24 cellular contexts compared by ENCODE assay signal in the genomic region with DNA sequence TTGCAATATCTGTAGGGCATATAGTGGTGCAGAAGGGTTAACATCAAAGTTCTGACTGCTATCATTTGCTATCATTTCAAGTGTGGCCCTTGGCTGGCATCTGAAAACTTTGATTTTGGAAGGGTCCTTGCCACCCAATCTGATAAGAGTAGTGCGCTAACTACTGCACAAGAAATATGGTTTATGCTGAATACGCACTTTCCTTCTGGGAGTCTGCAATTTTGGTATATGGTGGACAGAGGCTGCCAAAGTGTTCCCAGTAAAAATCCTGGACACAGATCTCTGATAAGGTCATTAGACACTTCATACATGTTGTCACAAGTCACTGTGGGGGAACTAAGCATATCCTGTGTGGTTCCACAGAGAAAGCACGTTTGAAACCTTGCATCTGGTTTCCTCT.
DNase-seq lines count a peak whose midpoint lies in the region; ATAC-seq, FAIRE-seq and TF ChIP-seq lines count a peak whose summit lies in the region.
"Had no signal": no experiment of that assay in that cellular context is flagged by ENCODE, and none has a peak within 500 bp of the region (broad histone marks: within the 10 kb centered on the region; RNA-seq: fewer than 3 reads in every experiment).

No MANE protein-coding gene starts in this region.

- CTCF ChIA-PET in HepG2 (lab: Yijun Ruan, JAX; ENCODE audit: low intra/inter-chr PET ratio, low total read pairs) (no interaction called here), IMR-90 (lab: Yijun Ruan, JAX) (no interaction called here)

- no peak overlapping the region for H2BK120ac ChIP-seq in IMR-90 (ENCODE audit: low read depth, low read length)
- H2BK120ac ChIP-seq in trophoblast cell (ENCODE audit: insufficient read depth, low read length, poor library complexity): peak overlapping the region; percentile 60

- no peak overlapping the region for H2BK20ac ChIP-seq in IMR-90 (ENCODE audit: low read depth, low read length)

- in situ Hi-C loops in HepG2 (cut with HindIII; ENCODE audit: extremely low pct_ligation_motif_present, low pct_unique_long_range_greater_than_20kb) (no loop called here), IMR-90 (cut with MboI; ENCODE audit: low sequenced_read_pairs) (no loop called here)

- H3K4me3 ChIP-seq in HepG2 (replicated peaks in 1 of 3; ENCODE audit: insufficient read depth in 1 of 3, low read depth in 2 of 3, low read length in 3 of 3): no peak overlapping the region
- H3K4me3 ChIP-seq in right lobe of liver: no peak overlapping the region
- H3K4me3 ChIP-seq in IMR-90 (ENCODE audit: insufficient read depth, low read depth, low read length): no peak overlapping the region
- no peak overlapping the region for H3K4me3 ChIP-seq in trophoblast cell (ENCODE audit: low read depth, low read length)
- H3K4me3 ChIP-seq: BLaER1 treated with 17β-estradiol and CSF1 and Interleukin-3, amounts not matched to agents 10 nM and 100 nM; GM12878 had no signal

- 33% methylated on average over 3 of the region's 3 CpGs for WGBS in HepG2 (ENCODE audit: low lambda C conversion rate)
- 52% methylated on average over 3 of the region's 3 CpGs for WGBS in right lobe of liver (ENCODE audit: insufficient coverage, low coverage, low lambda C conversion rate, missing lambda C conversion rate)
- no CpG with 5 or more reads among the region's 3 CpGs for WGBS in IMR-90 (ENCODE audit: extremely low coverage in 2 of 2, insufficient read length in 1 of 2), 2 experiments
- no CpG with 5 or more reads among the region's 3 CpGs for WGBS in trophoblast cell (ENCODE audit: extremely low coverage, insufficient coverage, insufficient read length)

- no peak overlapping the region for H4K8ac ChIP-seq in IMR-90 (ENCODE audit: low read depth in 2 of 2, low read length in 2 of 2)
- no peak overlapping the region for H4K8ac ChIP-seq in trophoblast cell (ENCODE audit: low read depth, low read length)

- TF ChIP-seq EP300 in HepG2 (IDR thresholded peaks at IDR 0.05; ENCODE audit: low read depth in 2 of 2, low read length in 2 of 2): no peak
- TF ChIP-seq EP300 in HepG2 (CRISPR knock-in tag; IDR thresholded peaks at IDR 0.05; ENCODE audit: borderline replicate concordance): no peak

- H3K9ac ChIP-seq in HepG2 (ENCODE audit: insufficient read depth, low read depth, low read length) (no peak overlapping the region), IMR-90 (ENCODE audit: low read depth, low read length) (no peak overlapping the region), trophoblast cell (ENCODE audit: low read length) (no peak overlapping the region)
- H3K9ac ChIP-seq: BLaER1 treated with 17β-estradiol and CSF1 and Interleukin-3, amounts not matched to agents 10 nM and 100 nM had no signal

- no peak for DNase-seq in HepG2 (ENCODE audit: low spot score)
- DNase-seq in right lobe of liver: no peak
- no peak for DNase-seq in IMR-90
- DNase-seq in trophoblast cell: no peak
- no peak for DNase-seq in GM19239 (ENCODE audit: insufficient read length, low spot score)
- no peak for DNase-seq in COLO668 (lab: John Stamatoyannopoulos, UW; ENCODE audit: unreplicated experiment)
- DNase-seq: ACHN; BE2C; CD4-positive, alpha-beta T cell; CD8-positive, alpha-beta T cell; COR-L47; DMS 273 treated with DMSO at 0.1 percent for 48 hours; DMS153; DMS53; DMS79; DND-41; EL; GDM1 had no signal

- no peaks in the 10 kb centered on the region for H4K20me1 ChIP-seq in HepG2 (ENCODE audit: insufficient read depth, low read length)
- no peaks in the 10 kb centered on the region for H4K20me1 ChIP-seq in IMR-90 (ENCODE audit: insufficient read depth, low read length)
- H4K20me1 ChIP-seq: BLaER1 treated with 17β-estradiol and CSF1 and Interleukin-3, amounts not matched to agents 10 nM and 100 nM had no signal

- no TSS peak for BruUV-seq in HepG2 (replicated peaks; lab: Mats Ljungman, UMichigan)
- BruUV-seq in IMR-90 (replicated peaks; lab: Mats Ljungman, UMichigan): no TSS peak

- H3K36me3 ChIP-seq in HepG2 (replicated peaks in 1 of 2; ENCODE audit: control insufficient read depth in 1 of 2, insufficient read depth in 2 of 2, low read length in 2 of 2) (no peaks in the 10 kb centered on the region), right lobe of liver (no peaks in the 10 kb centered on the region), IMR-90 (ENCODE audit: control insufficient read depth, insufficient read depth, low read length) (no peaks in the 10 kb centered on the region), trophoblast cell (ENCODE audit: control insufficient read depth in 1 of 2, insufficient read depth in 2 of 2, low read length in 2 of 2) (no peaks in the 10 kb centered on the region)
- H3K36me3 ChIP-seq: BE2C; BLaER1 treated with 17β-estradiol and CSF1 and Interleukin-3, amounts not matched to agents 10 nM and 100 nM had no signal

- no peak overlapping the region for H4K5ac ChIP-seq in IMR-90 (ENCODE audit: low read depth, low read length)

- H2BK5ac ChIP-seq in IMR-90 (ENCODE audit: low read depth, low read length, poor library complexity, severe bottlenecking) (no peak overlapping the region), trophoblast cell (ENCODE audit: low read depth, low read length, poor library complexity) (no peak overlapping the region)

- POLR2A ChIA-PET in HepG2 (lab: Yijun Ruan, JAX): no interaction called here
- POLR2A ChIA-PET in IMR-90 (lab: Charles Lee; ENCODE audit: unreplicated experiment): no interaction called here

- H3K27ac ChIP-seq in HepG2 (ENCODE audit: extremely low read length, insufficient read depth, low read length) (no peak overlapping the region), right lobe of liver (no peak overlapping the region), IMR-90 (ENCODE audit: insufficient read depth, low read length) (no peak overlapping the region), trophoblast cell (ENCODE audit: low read depth, low read length) (no peak overlapping the region)
- H3K27ac ChIP-seq: 22Rv1; BLaER1 treated with 17β-estradiol and CSF1 and Interleukin-3, amounts not matched to agents 10 nM and 100 nM; C4-2B had no signal

- TF ChIP-seq CTCF in HepG2 (CRISPR knock-in tag; IDR thresholded peaks at IDR 0.05) (no peak), right lobe of liver (IDR thresholded peaks at IDR 0.05) (no peak), IMR-90 (conservative IDR thresholded peaks at IDR 0.05; ENCODE audit: low read depth, low read length) (no peak)

- peak overlapping the region; percentile 80 for H2BK12ac ChIP-seq in trophoblast cell (ENCODE audit: low read length)

- H3K79me1 ChIP-seq in IMR-90 (ENCODE audit: low read depth in 1 of 2, low read length in 2 of 2) (no peaks in the 10 kb centered on the region), trophoblast cell (ENCODE audit: low read length) (peaks cover 18% of the 10 kb centered on the region)

- H3K18ac ChIP-seq in IMR-90 (ENCODE audit: low read depth, low read length) (no peak overlapping the region), trophoblast cell (ENCODE audit: low read length) (no peak overlapping the region)

- no peak overlapping the region for H3K23ac ChIP-seq in IMR-90 (ENCODE audit: low read depth, low read length)
- H3K23ac ChIP-seq in trophoblast cell (ENCODE audit: low read length): no peak overlapping the region

- no peak overlapping the region for H2BK15ac ChIP-seq in IMR-90 (ENCODE audit: low read depth, low read length)

- ATAC-seq in HepG2 (no peak), right lobe of liver (no peak), IMR-90 (ENCODE audit: low read depth) (no peak)
- ATAC-seq: CD8-positive, alpha-beta T cell; GM12878 had no signal

- H3K9me3 ChIP-seq in HepG2 (ENCODE audit: low read length): no peaks in the 10 kb centered on the region
- H3K9me3 ChIP-seq in right lobe of liver: no peaks in the 10 kb centered on the region
- no peaks in the 10 kb centered on the region for H3K9me3 ChIP-seq in IMR-90 (ENCODE audit: control insufficient read depth, insufficient read depth, low read length)
- H3K9me3 ChIP-seq in trophoblast cell (ENCODE audit: insufficient read depth, low read depth, low read length): no peaks in the 10 kb centered on the region
- H3K9me3 ChIP-seq: BE2C; BLaER1 treated with 17β-estradiol and CSF1 and Interleukin-3, amounts not matched to agents 10 nM and 100 nM had no signal

- no peak for FAIRE-seq in HepG2 (lab: Jason Lieb, UNC)
- no peak for FAIRE-seq in GM19239 (lab: Jason Lieb, UNC)
- FAIRE-seq: GM12878, GM12892, GM18507 had no signal

- H2AFZ ChIP-seq in HepG2 (ENCODE audit: low read length) (no peak overlapping the region), IMR-90 (replicated peaks; ENCODE audit: low read length, poor library complexity) (no peak overlapping the region), trophoblast cell (ENCODE audit: insufficient read depth, low read length, poor library complexity) (no peak overlapping the region)

- H3K4ac ChIP-seq in IMR-90 (ENCODE audit: low read depth, low read length) (no peak overlapping the region), trophoblast cell (ENCODE audit: low read depth, low read length) (no peak overlapping the region)

- H4K91ac ChIP-seq in IMR-90 (ENCODE audit: insufficient read depth, low read depth, low read length) (no peak overlapping the region), trophoblast cell (ENCODE audit: low read depth, low read length) (peak overlapping the region; percentile 11)

- TF ChIP-seq POLR2A in HepG2 (IDR thresholded peaks at IDR 0.05; ENCODE audit: insufficient read depth in 1 of 2, low read depth in 2 of 2, low read length in 2 of 2) (no peak), right lobe of liver (IDR thresholded peaks at IDR 0.05) (no peak), IMR-90 (IDR thresholded peaks at IDR 0.05; ENCODE audit: low read depth, low read length) (no peak)

- H3K4me2 ChIP-seq in HepG2 (ENCODE audit: low read depth, low read length): no peak overlapping the region
- no peak overlapping the region for H3K4me2 ChIP-seq in IMR-90 (ENCODE audit: low read depth, low read length)
- no peak overlapping the region for H3K4me2 ChIP-seq in trophoblast cell (ENCODE audit: low read length)
- H3K4me2 ChIP-seq: BLaER1 treated with 17β-estradiol and CSF1 and Interleukin-3, amounts not matched to agents 10 nM and 100 nM had no signal

- dilution Hi-C loops in IMR-90 (cut with HindIII; ENCODE audit: low sequenced_read_pairs, unreplicated experiment): no loop called here

- H3K27me3 ChIP-seq in HepG2 (ENCODE audit: control insufficient read depth in 1 of 2, insufficient read depth in 2 of 2, low read length in 2 of 2): no peaks in the 10 kb centered on the region
- H3K27me3 ChIP-seq in right lobe of liver: no peaks in the 10 kb centered on the region
- H3K27me3 ChIP-seq in IMR-90 (ENCODE audit: control insufficient read depth, insufficient read depth, low read length): peaks cover 2% of the 10 kb centered on the region
- no peaks in the 10 kb centered on the region for H3K27me3 ChIP-seq in trophoblast cell (ENCODE audit: insufficient read depth, low read length)
- H3K27me3 ChIP-seq: BE2C; BLaER1 treated with 17β-estradiol and CSF1 and Interleukin-3, amounts not matched to agents 10 nM and 100 nM had no signal

- no peak overlapping the region for H3K56ac ChIP-seq in IMR-90 (ENCODE audit: extremely low read depth, insufficient read depth, low read length)

- no peaks in the 10 kb centered on the region for H3K79me2 ChIP-seq in HepG2 (ENCODE audit: insufficient read depth, low read length)
- H3K79me2 ChIP-seq in trophoblast cell (ENCODE audit: control insufficient read depth, insufficient read depth, low read length, poor library complexity): peaks cover 4% of the 10 kb centered on the region

- H4K12ac ChIP-seq in trophoblast cell (ENCODE audit: low read depth, low read length): no peak overlapping the region

- no peaks in the 10 kb centered on the region for H3K4me1 ChIP-seq in HepG2 (ENCODE audit: insufficient read depth, low read length)
- no peaks in the 10 kb centered on the region for H3K4me1 ChIP-seq in right lobe of liver
- no peaks in the 10 kb centered on the region for H3K4me1 ChIP-seq in IMR-90 (ENCODE audit: control insufficient read depth, insufficient read depth, low read length)
- H3K4me1 ChIP-seq in trophoblast cell (ENCODE audit: control insufficient read depth in 1 of 2, insufficient read depth in 2 of 2, low read length in 2 of 2): peaks cover 10 to 12% of the 10 kb centered on the region in 2 experiments
- H3K4me1 ChIP-seq: BE2C had no signal

- no peaks in the 10 kb centered on the region for H3K9me1 ChIP-seq in IMR-90 (ENCODE audit: insufficient read depth, low read length)

- H3K14ac ChIP-seq in IMR-90 (replicated peaks; ENCODE audit: low read depth, low read length): no peak overlapping the region
- H3K14ac ChIP-seq in trophoblast cell (ENCODE audit: low read length): no peak overlapping the region

- H2AK5ac ChIP-seq in IMR-90 (ENCODE audit: low read depth, low read length) (no peak overlapping the region), trophoblast cell (ENCODE audit: low read length) (peak overlapping the region; percentile 29)

- H2AK9ac ChIP-seq in IMR-90 (replicated peaks; ENCODE audit: low read depth, low read length, poor library complexity): no peak overlapping the region

- intact Hi-C loops in HepG2 (cut with micrococcal nuclease; ENCODE audit: unreplicated experiment): no loop called here
- intact Hi-C loops in right lobe of liver (cut with DNase I): no loop called here
- intact Hi-C loops in IMR-90 (cut with micrococcal nuclease): no loop called here

- TF ChIP-seq RAD21 in HepG2 (CRISPR knock-in tag; IDR thresholded peaks at IDR 0.05) (no peak), IMR-90 (IDR thresholded peaks at IDR 0.05; ENCODE audit: low read length) (no peak)
